ENCODE assay signal across 1 cellular context in the genomic region with DNA sequence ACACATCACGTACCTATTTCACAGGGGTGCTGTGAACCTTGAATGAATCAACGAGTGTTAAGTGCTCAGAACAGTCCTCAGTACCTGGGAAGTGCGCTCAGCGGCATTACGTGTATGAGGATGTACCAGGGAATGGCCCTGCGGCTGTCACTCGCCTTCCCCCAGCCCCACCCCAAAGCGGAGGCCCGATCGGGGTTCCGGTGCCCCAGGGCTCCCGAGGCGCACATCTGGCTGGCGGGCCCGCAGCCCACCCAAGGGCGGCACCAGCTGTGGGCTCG.
TF ChIP-seq lines count a peak whose summit lies in the region.

No MANE protein-coding gene starts in this region.

TF ChIP-seq in H1, 55 proteins besides CTCF, POLR2A, EP300 and RAD21:
- TF ChIP-seq TAF7 (optimal IDR thresholded peaks at IDR 0.05; ENCODE audit: borderline replicate concordance, low read depth, low read length), result no peak
- TF ChIP-seq CHD1 (IDR thresholded peaks at IDR 0.05; ENCODE audit: low read depth, low read length), result no peak
- peak; percentile 41 for TF ChIP-seq ASH2L (IDR thresholded peaks at IDR 0.05; ENCODE audit: low read length)
TF ChIP-seq in H1: peak in this region for 1.
